ENCODE assay signal across 1 cellular context in the genomic region with DNA sequence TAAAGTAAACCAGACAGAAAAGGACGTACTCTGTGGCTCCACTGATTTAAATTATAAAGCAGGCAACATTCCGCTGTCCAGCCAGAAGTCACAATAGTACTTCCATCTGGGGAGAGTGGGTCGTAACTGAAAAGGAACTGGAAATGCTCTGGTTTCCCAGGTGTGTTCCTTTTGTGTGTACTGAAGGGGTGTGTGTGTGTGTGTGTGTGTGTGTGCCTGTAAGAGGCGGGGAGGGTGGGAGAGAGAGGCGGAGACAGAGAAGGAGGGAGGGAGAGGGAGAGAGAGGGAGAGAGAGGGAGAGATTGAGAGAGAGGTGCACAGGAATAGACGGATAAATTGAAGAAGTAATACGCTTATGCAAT.
A peak's percentile ranks its signal among the peaks of the same experiment; 100 is the strongest.
TF ChIP-seq lines count a peak whose summit lies in the region.

No MANE protein-coding gene starts in this region.

TF ChIP-seq in K562, 482 proteins besides CTCF, POLR2A, EP300 and RAD21 (continued from another document):
- TF ChIP-seq, protein P1, sequence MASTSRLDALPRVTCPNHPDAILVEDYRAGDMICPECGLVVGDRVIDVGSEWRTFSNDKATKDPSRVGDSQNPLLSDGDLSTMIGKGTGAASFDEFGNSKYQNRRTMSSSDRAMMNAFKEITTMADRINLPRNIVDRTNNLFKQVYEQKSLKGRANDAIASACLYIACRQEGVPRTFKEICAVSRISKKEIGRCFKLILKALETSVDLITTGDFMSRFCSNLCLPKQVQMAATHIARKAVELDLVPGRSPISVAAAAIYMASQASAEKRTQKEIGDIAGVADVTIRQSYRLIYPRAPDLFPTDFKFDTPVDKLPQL (IDR thresholded peaks at IDR 0.05; ENCODE audit: extremely low read depth, insufficient read length): no peak
- TF ChIP-seq PCBP2 (IDR thresholded peaks at IDR 0.05; ENCODE audit: low read depth, low read length, poor library complexity, severe bottlenecking) (no peak), SNRNP70 (optimal IDR thresholded peaks at IDR 0.05; ENCODE audit: low read depth, low read length) (no peak), OTX1 (CRISPR knock-in tag; IDR thresholded peaks at IDR 0.05) (peak; percentile 76), HNRNPLL (IDR thresholded peaks at IDR 0.05; ENCODE audit: low read depth, low read length, poor library complexity, severe bottlenecking) (no peak), SIN3B (IDR thresholded peaks at IDR 0.05; ENCODE audit: low read depth) (no peak), IRF9 (tag; IDR thresholded peaks at IDR 0.05) (no peak), ILF3 (IDR thresholded peaks at IDR 0.05; ENCODE audit: borderline replicate concordance) (no peak), YY1 (IDR thresholded peaks at IDR 0.05; ENCODE audit: borderline replicate concordance in 1 of 3, control insufficient read depth in 1 of 3, extremely low read depth in 1 of 3, insufficient read depth in 3 of 3, insufficient read length in 1 of 3, insufficient replicate concordance in 2 of 3, low read depth in 1 of 3, low read length in 2 of 3) (no peak), BDP1 (IDR thresholded peaks at IDR 0.05; ENCODE audit: insufficient read depth, insufficient read length) (no peak), GTF2A2 (tag; IDR thresholded peaks at IDR 0.05) (no peak), ZNF551 (CRISPR knock-in tag; IDR thresholded peaks at IDR 0.05) (no peak), ETV5 (CRISPR knock-in tag; IDR thresholded peaks at IDR 0.05; ENCODE audit: low read depth) (no peak), FUS (optimal IDR thresholded peaks at IDR 0.05; ENCODE audit: low read depth, low read length) (no peak), ZNF764 (CRISPR knock-in tag; IDR thresholded peaks at IDR 0.05; ENCODE audit: low read depth) (no peak), ZC3H4 (CRISPR knock-in tag; IDR thresholded peaks at IDR 0.05; ENCODE audit: borderline replicate concordance) (no peak), MAFG (tag; conservative IDR thresholded peaks at IDR 0.05) (no peak), ZFPM2 (CRISPR knock-in tag; IDR thresholded peaks at IDR 0.05) (no peak), NONO (IDR thresholded peaks at IDR 0.05; ENCODE audit: low read depth in 2 of 2, low read length in 1 of 2) (no peak), ZNF146 (CRISPR knock-in tag; IDR thresholded peaks at IDR 0.05; ENCODE audit: unreplicated experiment) (no peak), CREB3 (tag; conservative IDR thresholded peaks at IDR 0.05; ENCODE audit: low read depth) (no peak), SLC30A9 (CRISPR knock-in tag; IDR thresholded peaks at IDR 0.05) (no peak), ESRRB (CRISPR knock-in tag; IDR thresholded peaks at IDR 0.05; ENCODE audit: borderline replicate concordance) (no peak), FOS (IDR thresholded peaks at IDR 0.05; ENCODE audit: extremely low read depth, insufficient read length) (no peak), KDM5B (IDR thresholded peaks at IDR 0.05; ENCODE audit: insufficient replicate concordance, low read depth, low read length) (no peak), CEBPB (tag; IDR thresholded peaks at IDR 0.05) (no peak), HOXB6 (CRISPR knock-in tag; IDR thresholded peaks at IDR 0.05; ENCODE audit: borderline replicate concordance) (no peak), ARID1B (IDR thresholded peaks at IDR 0.05) (peak; percentile 67), ZNF277 (CRISPR knock-in tag; IDR thresholded peaks at IDR 0.05; ENCODE audit: borderline replicate concordance) (no peak), ZNF583 (CRISPR knock-in tag; IDR thresholded peaks at IDR 0.05) (no peak), ZNF77 (CRISPR knock-in tag; IDR thresholded peaks at IDR 0.05) (no peak), PTRF (tag; IDR thresholded peaks at IDR 0.05) (no peak), ZNF584 (CRISPR knock-in tag; IDR thresholded peaks at IDR 0.05; ENCODE audit: low read depth) (no peak), SMAD4 (CRISPR knock-in tag; conservative IDR thresholded peaks at IDR 0.05) (no peak)
- TF ChIP-seq, protein P2, sequence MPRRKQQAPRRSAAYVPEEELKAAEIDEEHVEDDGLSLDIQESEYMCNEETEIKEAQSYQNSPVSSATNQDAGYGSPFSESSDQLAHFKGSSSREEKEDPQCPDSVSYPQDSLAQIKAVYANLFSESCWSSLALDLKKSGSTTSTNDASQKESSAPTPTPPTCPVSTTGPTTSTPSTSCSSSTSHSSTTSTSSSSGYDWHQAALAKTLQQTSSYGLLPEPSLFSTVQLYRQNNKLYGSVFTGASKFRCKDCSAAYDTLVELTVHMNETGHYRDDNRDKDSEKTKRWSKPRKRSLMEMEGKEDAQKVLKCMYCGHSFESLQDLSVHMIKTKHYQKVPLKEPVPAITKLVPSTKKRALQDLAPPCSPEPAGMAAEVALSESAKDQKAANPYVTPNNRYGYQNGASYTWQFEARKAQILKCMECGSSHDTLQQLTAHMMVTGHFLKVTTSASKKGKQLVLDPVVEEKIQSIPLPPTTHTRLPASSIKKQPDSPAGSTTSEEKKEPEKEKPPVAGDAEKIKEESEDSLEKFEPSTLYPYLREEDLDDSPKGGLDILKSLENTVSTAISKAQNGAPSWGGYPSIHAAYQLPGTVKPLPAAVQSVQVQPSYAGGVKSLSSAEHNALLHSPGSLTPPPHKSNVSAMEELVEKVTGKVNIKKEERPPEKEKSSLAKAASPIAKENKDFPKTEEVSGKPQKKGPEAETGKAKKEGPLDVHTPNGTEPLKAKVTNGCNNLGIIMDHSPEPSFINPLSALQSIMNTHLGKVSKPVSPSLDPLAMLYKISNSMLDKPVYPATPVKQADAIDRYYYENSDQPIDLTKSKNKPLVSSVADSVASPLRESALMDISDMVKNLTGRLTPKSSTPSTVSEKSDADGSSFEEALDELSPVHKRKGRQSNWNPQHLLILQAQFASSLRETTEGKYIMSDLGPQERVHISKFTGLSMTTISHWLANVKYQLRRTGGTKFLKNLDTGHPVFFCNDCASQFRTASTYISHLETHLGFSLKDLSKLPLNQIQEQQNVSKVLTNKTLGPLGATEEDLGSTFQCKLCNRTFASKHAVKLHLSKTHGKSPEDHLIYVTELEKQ (CRISPR knock-in tag; IDR thresholded peaks at IDR 0.05): no peak
- TF ChIP-seq, protein P3, sequence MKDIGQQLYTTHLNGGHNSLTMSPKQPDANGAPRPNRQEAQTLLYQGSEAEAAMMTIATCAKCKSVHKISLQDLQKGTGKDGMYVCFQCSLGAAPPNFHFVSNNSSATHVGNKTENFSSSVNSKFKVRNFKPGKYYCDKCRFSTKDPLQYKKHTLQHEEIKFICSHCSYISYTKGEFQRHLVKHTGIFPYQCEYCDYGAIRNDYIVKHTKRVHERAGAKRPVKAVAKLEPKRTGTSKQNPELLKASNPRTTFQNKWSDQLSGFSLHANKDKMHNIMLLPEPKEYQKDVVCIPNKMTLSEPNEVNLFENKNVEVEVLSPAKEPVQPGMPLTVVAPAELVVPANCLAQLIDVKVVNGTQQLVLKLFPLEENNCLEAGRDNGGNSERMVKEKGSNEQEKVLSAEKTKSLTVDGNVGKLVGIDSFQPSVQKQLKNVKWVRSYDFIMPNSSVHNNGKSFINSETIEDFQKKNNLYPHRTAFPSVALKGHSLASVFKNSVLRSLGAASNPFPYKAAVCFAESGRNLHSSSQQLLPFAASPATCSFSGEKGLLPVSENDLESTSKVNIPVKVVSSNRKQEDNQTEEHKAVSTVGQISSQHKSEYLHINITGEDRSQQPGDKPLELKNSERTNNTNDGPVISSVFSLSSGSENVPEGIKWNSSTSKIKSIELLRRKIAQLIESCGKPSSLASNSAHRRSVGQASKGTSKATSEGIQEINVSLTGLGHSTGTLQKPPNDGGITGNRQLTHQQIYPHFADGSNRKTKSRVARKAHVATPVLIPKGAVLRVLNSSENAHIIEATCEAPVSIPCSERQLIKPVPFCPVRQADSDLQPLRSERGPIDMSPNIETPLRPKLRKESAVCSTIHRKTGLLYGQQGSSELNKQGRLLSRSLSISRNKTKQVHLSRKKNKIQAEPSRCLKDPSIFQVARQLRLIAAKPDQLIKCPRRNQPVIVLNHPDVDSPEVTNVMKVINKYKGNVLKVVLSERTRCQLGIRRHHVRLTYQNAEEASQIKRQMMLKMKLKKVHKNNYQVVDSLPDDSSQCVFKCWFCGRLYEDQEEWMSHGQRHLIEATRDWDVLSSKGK (CRISPR knock-in tag; IDR thresholded peaks at IDR 0.05): no peak
